In the genomic region with DNA sequence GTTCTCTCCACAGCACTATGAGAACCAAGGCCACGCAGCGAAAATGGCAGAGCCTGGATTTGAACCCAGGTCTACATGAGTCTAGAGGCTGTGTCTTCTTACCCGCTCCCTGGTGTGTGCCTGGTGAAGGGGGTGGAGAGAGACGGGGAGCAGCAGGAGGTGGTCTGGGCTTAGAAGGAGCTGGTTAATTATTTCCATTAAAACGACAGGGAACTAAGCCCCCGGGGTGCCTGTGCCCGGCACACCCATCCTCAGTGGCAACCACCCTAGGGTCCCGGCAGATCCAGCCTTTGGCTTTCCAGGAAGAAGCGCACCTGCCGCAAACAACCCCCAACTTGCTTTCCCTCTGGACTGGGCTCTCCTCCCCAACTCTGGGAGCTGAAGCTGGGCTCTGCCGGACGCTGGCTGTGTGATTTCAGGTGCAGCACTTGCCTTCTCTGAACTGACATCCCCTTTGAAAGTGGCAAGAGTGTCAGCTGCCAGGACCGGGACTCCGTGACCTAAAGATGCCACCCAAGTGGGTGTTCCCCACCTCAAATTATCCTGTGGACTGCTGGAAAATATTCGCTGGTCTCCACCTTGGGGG, we compare ENCODE assay signal across 16 cellular contexts. TPM values are rescaled to one million over a fixed set of nuclear protein-coding genes. Genes with fewer than 3 reads are reported as not detected.
DNase-seq lines count a peak whose midpoint lies in the region; ATAC-seq and TF ChIP-seq lines count a peak whose summit lies in the region.
"Had no signal": no experiment of that assay in that cellular context is flagged by ENCODE, and none has a peak within 500 bp of the region (broad histone marks: within the 10 kb centered on the region; RNA-seq: fewer than 3 reads in every experiment).

No MANE protein-coding gene starts in this region.

- H3K4me3 ChIP-seq in GM23338, result no peak overlapping the region

- POLR2A ChIA-PET in RWPE1 (lab: Yijun Ruan, JAX; ENCODE audit: low non-redundant PET), result no interaction called here
- POLR2A ChIA-PET in activated CD4-positive, alpha-beta memory T cell treated with anti-CD3 and anti-CD28 coated beads for 36 hours (lab: Charles Lee), result no interaction called here

- H3K4me1 Mint-ChIP-seq in GM23338 (peaks cover 36% of the 10 kb centered on the region), chondrocyte (ENCODE audit: low read depth) (peaks cover 50% of the 10 kb centered on the region), osteocyte (ENCODE audit: unreplicated experiment) (peaks cover 47% of the 10 kb centered on the region), progenitor cell of endocrine pancreas (ENCODE audit: low read depth) (peaks cover 6% of the 10 kb centered on the region)
- no peaks in the 10 kb centered on the region for H3K4me1 Mint-ChIP-seq in activated CD4-positive, alpha-beta memory T cell treated with anti-CD3 and anti-CD28 coated beads for 36 hours (ENCODE audit: low read depth)

- no peaks in the 10 kb centered on the region for H3K27me3 ChIP-seq in GM23338 (ENCODE audit: insufficient read depth)

- no peak overlapping the region for H2AFZ ChIP-seq in GM23338

- H3K9me2 ChIP-seq in GM23338 (ENCODE audit: insufficient read depth), result no peaks in the 10 kb centered on the region

- no peak for DNase-seq in GM23338 (ENCODE audit: low spot score)
- DNase-seq in RWPE1 (ENCODE audit: low spot score), result no peak
- DNase-seq in chondrocyte (ENCODE audit: low spot score), result no peak
- no peak for DNase-seq in osteocyte (ENCODE audit: extremely low spot score, unreplicated experiment)
- DNase-seq in activated T-cell treated with anti-CD3 and anti-CD28 coated beads, Interleukin-2, amount 50 U/mL, for 1 hour, result no peak
- no peak for DNase-seq in activated CD4-positive, alpha-beta memory T cell treated with anti-CD3 and anti-CD28 coated beads for 36 hours
- no peak for DNase-seq in anterior cingulate cortex (lab: John Stamatoyannopoulos, UW)
- DNase-seq in progenitor cell of endocrine pancreas (ENCODE audit: low spot score, unreplicated experiment), result no peak
- DNase-seq: ACHN; BE2C; C1 segment of cervical spinal cord; Caco-2; CD4-positive, alpha-beta T cell; GOT3; H9 had no signal

- CTCF ChIA-PET in RWPE1 (lab: Yijun Ruan, JAX), result no interaction called here
- CTCF ChIA-PET in activated CD4-positive, alpha-beta memory T cell treated with anti-CD3 and anti-CD28 coated beads for 36 hours (lab: Charles Lee), result no interaction called here

- no peaks in the 10 kb centered on the region for H4K20me1 ChIP-seq in GM23338 (replicated peaks; ENCODE audit: insufficient read depth)

- ATAC-seq in GM23338, result no peak

- H3K36me3 Mint-ChIP-seq in GM23338 (ENCODE audit: low read depth) (no peaks in the 10 kb centered on the region), chondrocyte (ENCODE audit: low read depth) (peaks cover 31% of the 10 kb centered on the region), osteocyte (ENCODE audit: unreplicated experiment) (peaks cover 40% of the 10 kb centered on the region), progenitor cell of endocrine pancreas (ENCODE audit: insufficient read depth) (peaks cover 3% of the 10 kb centered on the region)
- no peaks in the 10 kb centered on the region for H3K36me3 Mint-ChIP-seq in activated CD4-positive, alpha-beta memory T cell treated with anti-CD3 and anti-CD28 coated beads for 36 hours

- no peaks in the 10 kb centered on the region for H3K9me3 Mint-ChIP-seq in GM23338
- H3K9me3 Mint-ChIP-seq in chondrocyte (ENCODE audit: low read depth), result no peaks in the 10 kb centered on the region
- H3K9me3 Mint-ChIP-seq in osteocyte (ENCODE audit: unreplicated experiment), result no peaks in the 10 kb centered on the region
- no peaks in the 10 kb centered on the region for H3K9me3 Mint-ChIP-seq in activated CD4-positive, alpha-beta memory T cell treated with anti-CD3 and anti-CD28 coated beads for 36 hours
- no peaks in the 10 kb centered on the region for H3K9me3 Mint-ChIP-seq in progenitor cell of endocrine pancreas (ENCODE audit: low read depth)
- H3K9me3 Mint-ChIP-seq: CD4-positive, alpha-beta T cell; H9 had no signal

- H3K36me3 ChIP-seq in GM23338 (ENCODE audit: insufficient read depth), result no peaks in the 10 kb centered on the region
- H3K36me3 ChIP-seq: BE2C had no signal

- H3K27ac Mint-ChIP-seq in GM23338 (0 out of 2 replicates have a peak overlapping the region, but pooled peaks have one; percentile 32), chondrocyte (ENCODE audit: unreplicated experiment) (peak overlapping the region; percentile 73), osteocyte (ENCODE audit: unreplicated experiment) (peak overlapping the region; percentile 60), progenitor cell of endocrine pancreas (no peak overlapping the region)
- H3K27ac Mint-ChIP-seq in activated CD4-positive, alpha-beta memory T cell treated with anti-CD3 and anti-CD28 coated beads for 36 hours, result no peak overlapping the region
- H3K27ac Mint-ChIP-seq: CD4-positive, alpha-beta T cell had no signal

- 0 out of 2 replicates have a peak, but pooled peaks cover 4% of the 10 kb centered on the region for H3F3A ChIP-seq in GM23338 (replicated peaks; ENCODE audit: low read depth)

- no peak overlapping the region for H3K4me3 Mint-ChIP-seq in GM23338
- no peak overlapping the region for H3K4me3 Mint-ChIP-seq in chondrocyte (ENCODE audit: unreplicated experiment)
- no peak overlapping the region for H3K4me3 Mint-ChIP-seq in osteocyte (ENCODE audit: unreplicated experiment)
- H3K4me3 Mint-ChIP-seq in activated CD4-positive, alpha-beta memory T cell treated with anti-CD3 and anti-CD28 coated beads for 36 hours, result no peak overlapping the region
- no peak overlapping the region for H3K4me3 Mint-ChIP-seq in progenitor cell of endocrine pancreas (ENCODE audit: low read depth)
- H3K4me3 Mint-ChIP-seq: CD4-positive, alpha-beta T cell; H9 had no signal

- TF ChIP-seq CTCF in GM23338 (conservative IDR thresholded peaks at IDR 0.05; ENCODE audit: low read depth in 2 of 2) (no peak), RWPE1 (conservative IDR thresholded peaks at IDR 0.05; ENCODE audit: low read depth) (no peak), chondrocyte (IDR thresholded peaks at IDR 0.05) (no peak), osteocyte (IDR thresholded peaks at IDR 0.05) (no peak), progenitor cell of endocrine pancreas (IDR thresholded peaks at IDR 0.05; ENCODE audit: unreplicated experiment) (no peak)

- H3K4me1 ChIP-seq in GM23338 (ENCODE audit: insufficient read depth), result peaks cover 7% of the 10 kb centered on the region; the same call in 1 of the 2 replicates
- H3K4me1 ChIP-seq: Caco-2 had no signal

- no peak overlapping the region for H3K4me2 ChIP-seq in GM23338

- H3K27me3 Mint-ChIP-seq in GM23338 (ENCODE audit: insufficient read depth, low read depth, poor library complexity) (peaks cover 5% of the 10 kb centered on the region), chondrocyte (ENCODE audit: low read depth) (no peaks in the 10 kb centered on the region), osteocyte (ENCODE audit: unreplicated experiment) (no peaks in the 10 kb centered on the region), progenitor cell of endocrine pancreas (peaks cover 19% of the 10 kb centered on the region)
- no peaks in the 10 kb centered on the region for H3K27me3 Mint-ChIP-seq in activated CD4-positive, alpha-beta memory T cell treated with anti-CD3 and anti-CD28 coated beads for 36 hours
- H3K27me3 Mint-ChIP-seq: CD4-positive, alpha-beta T cell had no signal

- intact Hi-C loops in activated CD4-positive, alpha-beta memory T cell treated with anti-CD3 and anti-CD28 coated beads for 36 hours (cut with micrococcal nuclease), result no loop called here

- no peak overlapping the region for H3K27ac ChIP-seq in GM23338 (ENCODE audit: low read depth)
- peak overlapping the region; percentile 47 for H3K27ac ChIP-seq in RWPE1

- no peaks in the 10 kb centered on the region for H3K79me2 ChIP-seq in GM23338 (replicated peaks; ENCODE audit: insufficient read depth)

TF ChIP-seq in GM23338, 12 proteins besides CTCF, POLR2A, EP300 and RAD21 (continues in another document):
- TF ChIP-seq POLR2AphosphoS5 (IDR thresholded peaks at IDR 0.05; ENCODE audit: low read depth) (no peak), EZH2phosphoT487 (IDR thresholded peaks at IDR 0.05; ENCODE audit: unreplicated experiment) (no peak), JUNB (IDR thresholded peaks at IDR 0.05; ENCODE audit: unreplicated experiment) (no peak), CREB1 (CRISPR knock-in tag; IDR thresholded peaks at IDR 0.05; ENCODE audit: low read depth) (no peak), ZNF114 (CRISPR knock-in tag; IDR thresholded peaks at IDR 0.05) (no peak), ZNF331 (CRISPR knock-in tag; IDR thresholded peaks at IDR 0.05; ENCODE audit: low read depth) (no peak)
- TF ChIP-seq, protein P1, sequence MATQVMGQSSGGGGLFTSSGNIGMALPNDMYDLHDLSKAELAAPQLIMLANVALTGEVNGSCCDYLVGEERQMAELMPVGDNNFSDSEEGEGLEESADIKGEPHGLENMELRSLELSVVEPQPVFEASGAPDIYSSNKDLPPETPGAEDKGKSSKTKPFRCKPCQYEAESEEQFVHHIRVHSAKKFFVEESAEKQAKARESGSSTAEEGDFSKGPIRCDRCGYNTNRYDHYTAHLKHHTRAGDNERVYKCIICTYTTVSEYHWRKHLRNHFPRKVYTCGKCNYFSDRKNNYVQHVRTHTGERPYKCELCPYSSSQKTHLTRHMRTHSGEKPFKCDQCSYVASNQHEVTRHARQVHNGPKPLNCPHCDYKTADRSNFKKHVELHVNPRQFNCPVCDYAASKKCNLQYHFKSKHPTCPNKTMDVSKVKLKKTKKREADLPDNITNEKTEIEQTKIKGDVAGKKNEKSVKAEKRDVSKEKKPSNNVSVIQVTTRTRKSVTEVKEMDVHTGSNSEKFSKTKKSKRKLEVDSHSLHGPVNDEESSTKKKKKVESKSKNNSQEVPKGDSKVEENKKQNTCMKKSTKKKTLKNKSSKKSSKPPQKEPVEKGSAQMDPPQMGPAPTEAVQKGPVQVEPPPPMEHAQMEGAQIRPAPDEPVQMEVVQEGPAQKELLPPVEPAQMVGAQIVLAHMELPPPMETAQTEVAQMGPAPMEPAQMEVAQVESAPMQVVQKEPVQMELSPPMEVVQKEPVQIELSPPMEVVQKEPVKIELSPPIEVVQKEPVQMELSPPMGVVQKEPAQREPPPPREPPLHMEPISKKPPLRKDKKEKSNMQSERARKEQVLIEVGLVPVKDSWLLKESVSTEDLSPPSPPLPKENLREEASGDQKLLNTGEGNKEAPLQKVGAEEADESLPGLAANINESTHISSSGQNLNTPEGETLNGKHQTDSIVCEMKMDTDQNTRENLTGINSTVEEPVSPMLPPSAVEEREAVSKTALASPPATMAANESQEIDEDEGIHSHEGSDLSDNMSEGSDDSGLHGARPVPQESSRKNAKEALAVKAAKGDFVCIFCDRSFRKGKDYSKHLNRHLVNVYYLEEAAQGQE (IDR thresholded peaks at IDR 0.05; ENCODE audit: unreplicated experiment), result no peak

RNA-seq across cellular contexts. Expression of a gene that starts 35.8 kb away (rescaled TPM):
- total RNA-seq in GM23338 (2014; rRNA removed; shearing (Covaris generic)), result 6.8 and 7.2 TPM in 2 replicates
- polyA plus RNA-seq in GM23338 (2016; fragmentation: Nextera tagmentation; extraction: Ambion mirVana), result 1.0 and 1.5 TPM in 2 replicates
- total RNA-seq in chondrocyte (119 to 156 TPM (median 121 TPM) in 3 replicates), osteocyte (145 and 153 TPM in 2 replicates), progenitor cell of endocrine pancreas (5.5 and 5.9 TPM in 2 replicates)
- under 1 TPM in 1 of 2 experiments, not detected in 1; 0.07 TPM for total RNA-seq in activated CD4-positive, alpha-beta memory T cell treated with anti-CD3 and anti-CD28 coated beads for 36 hours
- total RNA-seq: HT-29 had no signal

Comparison
In these comparisons a context has a peak if more than half of its experiments do, and no peak if none do; other contexts are left out.
1. H3K27ac Mint-ChIP-seq: peak in GM23338 (single experiment), chondrocyte (single experiment) and osteocyte (single experiment); none in activated CD4-positive, alpha-beta memory T cell treated with anti-CD3 and anti-CD28 coated beads for 36 hours (single experiment) and progenitor cell of endocrine pancreas (single experiment).
2. RNA of a gene that starts 35.8 kb away (total RNA-seq): 145 to 153 TPM in osteocyte and 119 to 156 TPM in chondrocyte; 6.8 to 7.2 TPM in GM23338, 5.5 to 5.9 TPM in progenitor cell of endocrine pancreas and 0.07 TPM in activated CD4-positive, alpha-beta memory T cell treated with anti-CD3 and anti-CD28 coated beads for 36 hours; every median in the first group is over 10 times any median in the second.